In the genomic region with DNA sequence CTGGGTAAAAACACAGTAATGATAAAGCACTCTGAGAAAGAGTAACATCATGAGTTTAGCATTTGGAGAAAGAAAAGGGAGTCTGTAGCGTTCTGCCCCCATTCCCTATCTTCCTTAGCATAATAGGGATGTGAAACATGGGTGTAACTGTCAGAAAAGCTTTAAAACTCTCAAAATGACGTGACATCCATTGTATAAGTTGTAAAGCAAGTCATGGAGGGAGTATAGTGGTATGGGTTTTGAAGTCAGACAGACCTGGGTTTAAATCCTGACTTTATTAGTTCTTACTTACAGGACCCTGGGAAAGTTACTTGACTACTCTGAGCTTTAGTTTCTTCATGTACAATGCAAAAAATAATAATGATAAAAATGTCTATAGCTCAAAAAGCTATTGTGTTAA, we compare ENCODE assay signal across 18 cellular contexts.
"Had no signal": no experiment of that assay in that cellular context is flagged by ENCODE, and none has a peak within 500 bp of the region (broad histone marks: within the 10 kb centered on the region; RNA-seq: fewer than 3 reads in every experiment).

No MANE protein-coding gene starts in this region.

- H3K27ac ChIP-seq: ascending aorta, breast epithelium, tibial artery, vagina had no signal

- H3K4me3 ChIP-seq: ascending aorta, breast epithelium, tibial artery, vagina had no signal

- H3K9me3 ChIP-seq: ascending aorta, breast epithelium, tibial artery, vagina had no signal

- H3K36me3 ChIP-seq: tibial artery, vagina had no signal

- FAIRE-seq: endometrium had no signal

- H3K27me3 ChIP-seq: ascending aorta, breast epithelium, dorsolateral prefrontal cortex, tibial artery, vagina had no signal

- DNase-seq: activated CD4-positive, alpha-beta T cell treated with anti-CD3 and anti-CD28 coated beads, Interleukin-2, amount 50 U/mL, for 4 hours; activated CD4-positive, CD25-positive, alpha-beta regulatory T cell treated with anti-CD3 and anti-CD28 coated beads, Interleukin-2, amount 50 U/mL, for 72 hours; activated naive CD4-positive, alpha-beta T cell treated with anti-CD3 and anti-CD28 coated beads, Interleukin-2, amount 10 ng/mL, durations not matched to agents 7 days and 5 days; activated T-cell treated with anti-CD3 and anti-CD28 coated beads, Interleukin-2, amount 50 U/mL, for 1 hour; cerebellar nuclear complex; dorsolateral prefrontal cortex; left ventricle myocardium superior; mesenchymal stem cell; naive thymus-derived CD8-positive, alpha-beta T cell; stimulated activated CD4-positive, alpha-beta T cell treated with anti-CD3 and anti-CD28 coated beads, Interleukin-15, amount 100 ng/mL, for 24 hours; stimulated activated CD4-positive, alpha-beta T cell treated with anti-CD3 and anti-CD28 coated beads, Interleukin-4, amount 100 ng/mL, for 1 hour; stimulated activated naive CD4-positive, alpha-beta T cell; tibial artery had no signal

- H3K4me1 ChIP-seq: ascending aorta, breast epithelium had no signal

- ATAC-seq: esophagus mucosa; left ventricle myocardium superior; naive thymus-derived CD8-positive, alpha-beta T cell had no signal
